In genomic region chr3:152477422-152477821, GRCh38 we compare ENCODE assay signal across 21 cellular contexts.
"Had no signal": no experiment of that assay in that cellular context is flagged by ENCODE, and none has a peak within 500 bp of the region (broad histone marks: within the 10 kb centered on the region; RNA-seq: fewer than 3 reads in every experiment).

No MANE protein-coding gene starts in this region.

- ATAC-seq: mucosa of descending colon; natural killer cell; pancreas; right cardiac atrium; stimulated activated effector memory CD8-positive, alpha-beta T cell treated with anti-CD3 and anti-CD28 coated beads, Interleukin-12 subunit alpha, Interleukin-12 subunit beta, amount 100 ng/mL, for 72 hours had no signal

- H2AFZ ChIP-seq: hepatocyte had no signal

- H3K4me2 ChIP-seq: hepatocyte, smooth muscle cell had no signal

- H3K4me3 ChIP-seq: colonic mucosa, hepatocyte, mucosa of descending colon, pancreas, smooth muscle cell, suprapubic skin, thyroid gland, upper lobe of left lung, uterus had no signal

- H3K27ac ChIP-seq: colonic mucosa, hepatocyte, pancreas, suprapubic skin, thyroid gland, upper lobe of left lung, uterus had no signal

- H3K9me3 ChIP-seq: colonic mucosa, mucosa of descending colon, thyroid gland had no signal

- H3K4me1 ChIP-seq: colonic mucosa, pancreas, thyroid gland, upper lobe of left lung, uterus had no signal

- H3K27me3 ChIP-seq: colonic mucosa, hepatocyte, pancreas, suprapubic skin, thyroid gland, upper lobe of left lung, uterus had no signal

- H3K36me3 ChIP-seq: colonic mucosa, pancreas, suprapubic skin, thyroid gland, upper lobe of left lung, uterus had no signal

- FAIRE-seq: endothelial cell of umbilical vein, pancreas had no signal

- H3K79me2 ChIP-seq: hepatocyte had no signal

- DNase-seq: colonic mucosa; effector CD4-positive, alpha-beta T cell; endodermal cell; foreskin melanocyte; head of caudate nucleus; kidney glomerular epithelial cell; mammary epithelial cell; mucosa of descending colon; natural killer cell; pancreas; right cardiac atrium; stimulated activated CD4-positive, alpha-beta T cell treated with anti-CD3 and anti-CD28 coated beads, Interleukin-4, amount 100 ng/mL, for 1 hour; stimulated activated CD8-positive, alpha-beta memory T cell treated with anti-CD3 and anti-CD28 coated beads, Interleukin-4, amount 100 ng/mL, for 48 hours; thyroid gland; upper lobe of left lung; uterus had no signal
